Comparison of ENCODE assay signal across 1 cellular context in the genomic region with DNA sequence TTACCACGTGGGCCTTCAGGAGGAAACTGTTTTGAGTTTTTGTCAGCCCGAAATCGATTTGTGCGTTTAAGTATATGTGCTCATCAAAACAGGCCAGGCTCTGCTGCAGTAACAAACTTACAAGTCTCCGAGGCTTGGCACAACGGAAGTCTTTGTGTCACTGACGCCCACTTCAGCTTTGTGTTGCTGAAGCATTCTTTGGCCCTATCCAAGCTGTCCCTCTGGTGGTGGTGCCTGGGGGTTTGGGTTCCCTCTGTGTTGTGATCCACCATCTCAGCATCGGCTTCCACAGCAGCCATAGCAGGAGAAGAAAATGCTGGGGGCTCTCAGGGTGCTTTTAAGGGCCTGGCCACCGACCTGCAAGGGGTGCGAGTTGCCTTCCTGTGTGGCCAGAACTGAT.
TF ChIP-seq lines count a peak whose summit lies in the region.

No MANE protein-coding gene starts in this region.

TF ChIP-seq in K562, 482 proteins besides CTCF, POLR2A, EP300 and RAD21 (continued from another document):
- no peak for TF ChIP-seq TEAD2 (tag; IDR thresholded peaks at IDR 0.05)
- no peak for TF ChIP-seq ZNF140 (CRISPR knock-in tag; IDR thresholded peaks at IDR 0.05)
- TF ChIP-seq, protein P1, sequence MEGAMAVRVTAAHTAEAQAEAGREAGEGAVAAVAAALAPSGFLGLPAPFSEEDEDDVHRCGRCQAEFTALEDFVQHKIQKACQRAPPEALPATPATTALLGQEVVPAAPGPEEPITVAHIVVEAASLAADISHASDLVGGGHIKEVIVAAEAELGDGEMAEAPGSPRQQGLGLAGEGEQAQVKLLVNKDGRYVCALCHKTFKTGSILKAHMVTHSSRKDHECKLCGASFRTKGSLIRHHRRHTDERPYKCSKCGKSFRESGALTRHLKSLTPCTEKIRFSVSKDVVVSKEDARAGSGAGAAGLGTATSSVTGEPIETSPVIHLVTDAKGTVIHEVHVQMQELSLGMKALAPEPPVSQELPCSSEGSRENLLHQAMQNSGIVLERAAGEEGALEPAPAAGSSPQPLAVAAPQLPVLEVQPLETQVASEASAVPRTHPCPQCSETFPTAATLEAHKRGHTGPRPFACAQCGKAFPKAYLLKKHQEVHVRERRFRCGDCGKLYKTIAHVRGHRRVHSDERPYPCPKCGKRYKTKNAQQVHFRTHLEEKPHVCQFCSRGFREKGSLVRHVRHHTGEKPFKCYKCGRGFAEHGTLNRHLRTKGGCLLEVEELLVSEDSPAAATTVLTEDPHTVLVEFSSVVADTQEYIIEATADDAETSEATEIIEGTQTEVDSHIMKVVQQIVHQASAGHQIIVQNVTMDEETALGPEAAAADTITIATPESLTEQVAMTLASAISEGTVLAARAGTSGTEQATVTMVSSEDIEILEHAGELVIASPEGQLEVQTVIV (CRISPR knock-in tag; IDR thresholded peaks at IDR 0.05; ENCODE audit: borderline replicate concordance), result no peak
- no peak for TF ChIP-seq STAT5B (CRISPR knock-in tag; IDR thresholded peaks at IDR 0.05)
- TF ChIP-seq TAF15 (IDR thresholded peaks at IDR 0.05; ENCODE audit: low read depth, low read length), result no peak
